ENCODE assay signal across 1 cellular context in the genomic region with DNA sequence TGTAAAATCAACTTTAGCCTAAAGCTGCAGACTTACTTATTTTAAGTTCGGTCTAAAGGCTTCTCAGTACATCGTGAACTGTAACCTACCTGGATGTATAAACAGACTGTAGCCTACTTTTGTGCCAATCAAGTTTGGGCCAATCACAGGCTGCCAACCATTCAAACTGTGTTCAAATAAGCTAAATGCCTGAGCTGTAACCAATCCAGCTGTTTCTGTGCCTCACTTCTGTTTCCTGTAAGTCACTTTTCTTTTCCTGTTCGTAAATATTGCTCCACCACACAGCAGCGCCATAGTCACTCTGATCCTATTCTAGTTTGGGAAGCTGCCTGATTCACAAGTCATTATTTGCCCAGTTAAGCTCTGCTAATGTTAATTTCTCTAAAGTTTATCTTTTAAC.
TF ChIP-seq lines count a peak whose summit lies in the region.

No MANE protein-coding gene starts in this region.

TF ChIP-seq in liver, 16 proteins besides CTCF, POLR2A, EP300 and RAD21 (continued from another document):
- peak; percentile 70 for TF ChIP-seq ZBTB33 (IDR thresholded peaks at IDR 0.05)
- peak in 1 of 2 donors; percentile 79 for TF ChIP-seq GABPA (IDR thresholded peaks at IDR 0.05 in 1 of 2, conservative IDR thresholded peaks at IDR 0.05 in 1 of 2)
- TF ChIP-seq HNF4A (conservative IDR thresholded peaks at IDR 0.05), result peak; percentile 59 to 66
- TF ChIP-seq FOXA1 (IDR thresholded peaks at IDR 0.05), result peak; percentile 77
